ENCODE assay signal across 1 cellular context in genomic region chr17:81271226-81271625, GRCh38.
TF ChIP-seq lines count a peak whose summit lies in the region.

No MANE protein-coding gene starts in this region.

TF ChIP-seq in HepG2, 621 proteins besides CTCF, POLR2A, EP300 and RAD21:
- TF ChIP-seq MAX (IDR thresholded peaks at IDR 0.05) (no peak), CREB1 (IDR thresholded peaks at IDR 0.05) (peak; percentile 26; the same call in 1 of the 2 replicates), CREB1 (CRISPR knock-in tag; IDR thresholded peaks at IDR 0.05) (no peak)
